ENCODE assay signal across 11 cellular contexts in the genomic region with DNA sequence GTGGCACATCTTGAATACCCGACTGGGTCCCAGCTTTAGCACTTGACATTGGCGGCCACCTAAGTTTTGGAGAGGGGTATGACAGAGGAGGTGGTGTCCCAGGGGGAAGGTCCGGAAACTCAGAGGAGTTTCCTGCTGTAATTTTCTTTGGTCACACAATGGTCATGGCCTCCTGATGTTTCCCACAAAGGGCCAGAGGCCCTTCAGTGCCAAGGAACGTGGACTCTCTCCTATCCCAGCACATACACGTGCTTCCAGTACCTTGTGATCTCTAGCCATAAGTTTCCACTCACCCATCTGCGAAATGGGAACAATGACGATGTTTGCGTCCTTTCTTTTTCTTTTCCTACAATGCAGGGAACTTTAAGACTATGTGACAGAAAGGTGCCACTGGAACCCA. TPM values are rescaled to one million over a fixed set of nuclear protein-coding genes. Genes with fewer than 3 reads are reported as not detected.
DNase-seq lines count a peak whose midpoint lies in the region; ATAC-seq and TF ChIP-seq lines count a peak whose summit lies in the region.
"Had no signal": no experiment of that assay in that cellular context is flagged by ENCODE, and none has a peak within 500 bp of the region (broad histone marks: within the 10 kb centered on the region; RNA-seq: fewer than 3 reads in every experiment).

No MANE protein-coding gene starts in this region.

- H3K56ac ChIP-seq in IMR-90 (ENCODE audit: extremely low read depth, insufficient read depth, low read length) = no peak overlapping the region

- POLR2A ChIA-PET in A673 (lab: Charles Lee; ENCODE audit: low non-redundant PET) (no interaction called here), IMR-90 (lab: Charles Lee; ENCODE audit: unreplicated experiment) (no interaction called here)

- no peak overlapping the region for H2AK9ac ChIP-seq in IMR-90 (replicated peaks; ENCODE audit: low read depth, low read length, poor library complexity)

- CTCF ChIA-PET in A673 (lab: Charles Lee) (no interaction called here), IMR-90 (lab: Yijun Ruan, JAX) (interaction anchor here (0.7 kb wide), 1 partner anchor 745 kb away, joined by 3 read pairs; no protein-coding TSS in a partner anchor)

- H3K27me3 Mint-ChIP-seq in chondrocyte (ENCODE audit: low read depth) = no peaks in the 10 kb centered on the region
- no peaks in the 10 kb centered on the region for H3K27me3 Mint-ChIP-seq in nephron (ENCODE audit: low read depth)
- H3K27me3 Mint-ChIP-seq in glutamatergic neuron (ENCODE audit: unreplicated experiment) = peaks cover 10% of the 10 kb centered on the region
- H3K27me3 Mint-ChIP-seq: activated naive CD4-positive, alpha-beta T cell treated with anti-CD3 and anti-CD28 coated beads, Interleukin-2, amount 50 U/mL, for 24 hours had no signal

- BruUV-seq in A673 (replicated peaks; lab: Mats Ljungman, UMichigan) (no TSS peak), IMR-90 (replicated peaks; lab: Mats Ljungman, UMichigan) (no TSS peak)

- no peaks in the 10 kb centered on the region for H3K79me2 ChIP-seq in Karpas-422 (ENCODE audit: low read length)

- H2BK20ac ChIP-seq in IMR-90 (ENCODE audit: low read depth, low read length) = peak overlapping the region; percentile 11; the same call in 1 of the 2 replicates

- no peak overlapping the region for H3K4me2 ChIP-seq in IMR-90 (ENCODE audit: low read depth, low read length)
- H3K4me2 ChIP-seq in Karpas-422 (ENCODE audit: low read depth, low read length, poor library complexity, severe bottlenecking) = no peak overlapping the region

- no peaks in the 10 kb centered on the region for H3K27me3 ChIP-seq in A673 (replicated peaks; ENCODE audit: insufficient read depth, low read depth, low read length, poor library complexity)
- H3K27me3 ChIP-seq in IMR-90 (ENCODE audit: control insufficient read depth, insufficient read depth, low read length) = no peaks in the 10 kb centered on the region
- H3K27me3 ChIP-seq in Karpas-422 (ENCODE audit: low read length) = no peaks in the 10 kb centered on the region; the same call in 1 of the 2 replicates
- H3K27me3 ChIP-seq: MG63 had no signal

- no peak overlapping the region; the same call in 1 of the 2 replicates for H4K5ac ChIP-seq in IMR-90 (ENCODE audit: low read depth, low read length)

- TF ChIP-seq POLR2A in IMR-90 (IDR thresholded peaks at IDR 0.05; ENCODE audit: low read depth, low read length) = no peak

- peaks cover 48% of the 10 kb centered on the region for H3K9me1 ChIP-seq in IMR-90 (ENCODE audit: insufficient read depth, low read length)

- DNase-seq in A673 (ENCODE audit: low spot score) (no peak), IMR-90 (no peak), chondrocyte (ENCODE audit: low spot score) (peak; percentile 43), HuH-7.5 (ENCODE audit: low spot score) (no peak), Karpas-422 (no peak), glutamatergic neuron (no peak)
- no peak for DNase-seq in stimulated activated CD4-positive, alpha-beta T cell treated with anti-CD3 and anti-CD28 coated beads, Interleukin-2, amount 100 ng/mL, for 24 hours
- DNase-seq: COR-L47, MG63 had no signal

- WGBS in IMR-90 (ENCODE audit: extremely low coverage in 2 of 2, insufficient read length in 1 of 2), 2 experiments = 80% methylated on average over 2 of the region's 8 CpGs; no CpG with 5 or more reads in 1 of the 2 experiments

- intact Hi-C loops in A673 (cut with micrococcal nuclease; ENCODE audit: unreplicated experiment) (no loop called here), IMR-90 (cut with micrococcal nuclease) (no loop called here)

- no peaks in the 10 kb centered on the region for H3K9me2 ChIP-seq in Karpas-422 (replicated peaks; ENCODE audit: insufficient read depth, low read length)

- dilution Hi-C loops in IMR-90 (cut with HindIII; ENCODE audit: low sequenced_read_pairs, unreplicated experiment) = no loop called here

- H3K14ac ChIP-seq in IMR-90 (replicated peaks; ENCODE audit: low read depth, low read length) = peak overlapping the region; percentile 61

- H3K9ac ChIP-seq in IMR-90 (ENCODE audit: low read depth, low read length) = no peak overlapping the region
- no peak overlapping the region for H3K9ac ChIP-seq in Karpas-422 (ENCODE audit: low read length)

- H4K91ac ChIP-seq in IMR-90 (ENCODE audit: insufficient read depth, low read depth, low read length) = peak overlapping the region; percentile 8; the same call in 1 of the 2 replicates

- ATAC-seq in IMR-90 (ENCODE audit: low read depth) = no peak

- TF ChIP-seq RAD21 in IMR-90 (IDR thresholded peaks at IDR 0.05; ENCODE audit: low read length) = no peak

- peak overlapping the region; percentile 79 for H3K27ac ChIP-seq in A673 (ENCODE audit: low read depth, low read length, poor library complexity, severe bottlenecking)
- H3K27ac ChIP-seq in IMR-90 (ENCODE audit: insufficient read depth, low read length) = no peak overlapping the region; the same call in 1 of the 2 replicates
- H3K27ac ChIP-seq in Karpas-422 (ENCODE audit: low read length) = no peak overlapping the region

- peak overlapping the region in 1 of 2 experiments; percentile 61; a peak in 2 of 4 replicates for H4K8ac ChIP-seq in IMR-90 (ENCODE audit: low read depth in 2 of 2, low read length in 2 of 2)

- no peak for TF ChIP-seq CTCF in A673 (conservative IDR thresholded peaks at IDR 0.05; ENCODE audit: low read depth, low read length)
- no peak for TF ChIP-seq CTCF in IMR-90 (conservative IDR thresholded peaks at IDR 0.05; ENCODE audit: low read depth, low read length)
- no peak for TF ChIP-seq CTCF in chondrocyte (IDR thresholded peaks at IDR 0.05)
- no peak for TF ChIP-seq CTCF in nephron (IDR thresholded peaks at IDR 0.05; ENCODE audit: unreplicated experiment in 3 of 3)
- no peak for TF ChIP-seq CTCF in glutamatergic neuron (IDR thresholded peaks at IDR 0.05; ENCODE audit: partially characterized antibody, unreplicated experiment)

- H2BK5ac ChIP-seq in IMR-90 (ENCODE audit: low read depth, low read length, poor library complexity, severe bottlenecking) = peak overlapping the region; percentile 91

- peak overlapping the region; percentile 34 for H2BK120ac ChIP-seq in IMR-90 (ENCODE audit: low read depth, low read length)

- H4K20me1 ChIP-seq in IMR-90 (ENCODE audit: insufficient read depth, low read length) (peaks cover 70% of the 10 kb centered on the region), Karpas-422 (ENCODE audit: insufficient read depth, low read depth, low read length) (no peaks in the 10 kb centered on the region)

- peaks cover 32 to 70% of the 10 kb centered on the region in 2 experiments for H3K79me1 ChIP-seq in IMR-90 (ENCODE audit: low read depth in 1 of 2, low read length in 2 of 2)

- no peaks in the 10 kb centered on the region for H3K9me3 ChIP-seq in A673 (ENCODE audit: low read depth, low read length, poor library complexity, severe bottlenecking)
- no peaks in the 10 kb centered on the region for H3K9me3 ChIP-seq in IMR-90 (ENCODE audit: control insufficient read depth, insufficient read depth, low read length)
- no peaks in the 10 kb centered on the region for H3K9me3 ChIP-seq in Karpas-422 (ENCODE audit: low read length)
- H3K9me3 ChIP-seq: MG63 had no signal

- peak overlapping the region; percentile 86; the same call in 1 of the 2 replicates for H2AK5ac ChIP-seq in IMR-90 (ENCODE audit: low read depth, low read length)

- H3K4me3 Mint-ChIP-seq in chondrocyte (ENCODE audit: unreplicated experiment) = no peak overlapping the region
- no peak overlapping the region for H3K4me3 Mint-ChIP-seq in nephron
- no peak overlapping the region for H3K4me3 Mint-ChIP-seq in glutamatergic neuron (ENCODE audit: unreplicated experiment)

- peak overlapping the region; percentile 81 for H3K4ac ChIP-seq in IMR-90 (ENCODE audit: low read depth, low read length)

- H3K23ac ChIP-seq in IMR-90 (ENCODE audit: low read depth, low read length) = peak overlapping the region; percentile 39; the same call in 1 of the 2 replicates

- peaks cover 20% of the 10 kb centered on the region for H3K36me3 Mint-ChIP-seq in chondrocyte (ENCODE audit: low read depth)
- peaks cover 63% of the 10 kb centered on the region for H3K36me3 Mint-ChIP-seq in nephron (ENCODE audit: low read depth)
- no peaks in the 10 kb centered on the region for H3K36me3 Mint-ChIP-seq in glutamatergic neuron (ENCODE audit: unreplicated experiment)

- H2BK15ac ChIP-seq in IMR-90 (ENCODE audit: low read depth, low read length) = peak overlapping the region; percentile 77; the same call in 1 of the 3 replicates

- peaks cover 34% of the 10 kb centered on the region for H3K4me1 ChIP-seq in A673 (ENCODE audit: insufficient read depth, low read length, poor library complexity, severe bottlenecking)
- H3K4me1 ChIP-seq in IMR-90 (ENCODE audit: control insufficient read depth, insufficient read depth, low read length) = peaks cover 43% of the 10 kb centered on the region
- H3K4me1 ChIP-seq in Karpas-422 (ENCODE audit: low read length) = no peaks in the 10 kb centered on the region

- H3K27ac Mint-ChIP-seq in chondrocyte (ENCODE audit: unreplicated experiment) (peak overlapping the region; percentile 84), nephron (peak overlapping the region; percentile 97 to 99 (median 98)), glutamatergic neuron (ENCODE audit: unreplicated experiment) (no peak overlapping the region)

- in situ Hi-C loops in IMR-90 (cut with MboI; ENCODE audit: low sequenced_read_pairs) = no loop called here

- H2AFZ ChIP-seq in IMR-90 (replicated peaks; ENCODE audit: low read length, poor library complexity) (no peak overlapping the region), Karpas-422 (ENCODE audit: low read length) (no peak overlapping the region)

- H3K36me3 ChIP-seq in A673 (ENCODE audit: insufficient read depth, low read length, poor library complexity, severe bottlenecking) (peaks cover 20% of the 10 kb centered on the region), IMR-90 (ENCODE audit: control insufficient read depth, insufficient read depth, low read length) (peaks cover 35% of the 10 kb centered on the region), Karpas-422 (ENCODE audit: insufficient read depth, low read length) (no peaks in the 10 kb centered on the region)

- H3K4me1 Mint-ChIP-seq in chondrocyte (ENCODE audit: low read depth) (peaks cover 69% of the 10 kb centered on the region), nephron (peaks cover 50% of the 10 kb centered on the region), glutamatergic neuron (ENCODE audit: low read depth, unreplicated experiment) (peaks cover 1% of the 10 kb centered on the region)

- H3K9me3 Mint-ChIP-seq in chondrocyte (ENCODE audit: low read depth) (no peaks in the 10 kb centered on the region), nephron (no peaks in the 10 kb centered on the region), glutamatergic neuron (ENCODE audit: unreplicated experiment) (peaks cover 2% of the 10 kb centered on the region)
- H3K9me3 Mint-ChIP-seq: activated naive CD4-positive, alpha-beta T cell treated with anti-CD3 and anti-CD28 coated beads, Interleukin-2, amount 50 U/mL, for 24 hours had no signal

- H3K4me3 ChIP-seq in A673 (ENCODE audit: low read depth, low read length, poor library complexity, severe bottlenecking) = no peak overlapping the region
- no peak overlapping the region for H3K4me3 ChIP-seq in IMR-90 (ENCODE audit: insufficient read depth, low read depth, low read length)
- H3K4me3 ChIP-seq in Karpas-422 (ENCODE audit: low read length) = no peak overlapping the region
- H3K4me3 ChIP-seq: MG63 had no signal

- peak overlapping the region; percentile 1; the same call in 1 of the 2 replicates for H3K18ac ChIP-seq in IMR-90 (ENCODE audit: low read depth, low read length)

RNA-seq across cellular contexts. Expression of gene CAPN2, which starts 13.2 kb away (rescaled TPM):
- total RNA-seq in A673 (2021) (131 and 137 TPM in 2 replicates), IMR-90 (2012; rRNA removed) (430 and 460 TPM in 2 replicates), chondrocyte (202 to 241 TPM (median 238 TPM) in 3 replicates), glutamatergic neuron (ENCODE audit: unreplicated experiment) (25.6 TPM)
- 333 and 339 TPM in 2 replicates for polyA plus RNA-seq in IMR-90 (2012; rRNA removed)
- polyA plus RNA-seq in IMR-90 (2012; cell fraction: cytosol; rRNA removed) = 193 and 197 TPM in 2 replicates
- polyA plus RNA-seq in IMR-90 (2012; cell fraction: nucleus; rRNA removed; ENCODE audit: low replicate concordance) = 292 and 717 TPM in 2 replicates
- total RNA-seq in Karpas-422 (2014; rRNA removed; shearing (Covaris generic); ENCODE audit: low replicate concordance) = not detected in 2 replicates

Comparison
In these comparisons a context has a peak if more than half of its experiments do, and no peak if none do; other contexts are left out.
1. RNA of gene CAPN2, which starts 13.2 kb away (total RNA-seq): 430 to 460 TPM in IMR-90, 202 to 241 TPM in chondrocyte, 131 to 137 TPM in A673 and 25.6 TPM in glutamatergic neuron (single experiment); not detected in Karpas-422; every median in the first group is over 10 times any median in the second.